2 cellular contexts compared by ENCODE assay signal in the genomic region with DNA sequence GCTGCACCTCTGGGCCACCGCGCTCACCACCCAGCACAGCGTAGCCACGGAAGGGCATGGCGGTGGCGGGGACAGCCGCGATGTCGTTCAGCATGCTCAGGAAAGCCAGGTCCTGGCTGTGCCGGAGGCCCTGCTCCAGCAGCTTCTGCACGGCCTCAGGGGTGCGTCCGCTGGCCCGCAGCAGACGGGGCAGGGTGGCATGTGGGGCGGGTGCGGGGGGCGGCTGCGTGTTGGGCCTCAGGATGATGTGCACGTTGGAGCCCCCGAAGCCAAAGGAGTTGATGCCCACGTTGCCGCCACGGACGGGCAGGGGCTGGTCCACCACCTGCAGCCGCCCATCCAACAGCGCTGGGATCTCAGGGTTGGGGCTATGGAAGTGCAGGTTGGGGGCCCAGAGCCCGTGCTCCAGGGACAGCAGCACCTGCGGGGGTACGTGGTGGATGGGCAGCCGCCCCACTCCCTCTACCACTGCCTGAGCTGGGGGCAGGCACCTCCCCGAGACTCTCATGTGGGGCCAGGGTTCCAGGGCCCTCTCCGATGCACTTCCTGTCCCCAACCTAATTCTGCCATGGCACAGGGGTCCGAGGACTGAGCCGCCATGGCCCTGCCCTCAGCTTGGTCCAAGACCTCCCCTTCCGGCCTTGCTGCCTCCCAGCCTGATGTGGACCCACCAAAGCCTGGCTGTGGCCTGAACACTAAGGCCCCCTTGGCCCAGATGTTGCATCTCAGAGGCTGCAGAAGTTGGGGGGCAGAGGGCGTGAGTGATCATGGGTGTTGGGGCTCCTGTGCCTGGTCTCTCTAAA.
A peak's percentile ranks its signal among the peaks of the same experiment; 100 is the strongest.
TF ChIP-seq lines count a peak whose summit lies in the region.

No MANE protein-coding gene starts in this region.

TF ChIP-seq in HEK293, 187 proteins besides CTCF, POLR2A, EP300 and RAD21:
- no peak for TF ChIP-seq ZNF239 (tag by site-specific recombination; IDR thresholded peaks at IDR 0.05)
- no peak for TF ChIP-seq ZNF830 (tag by site-specific recombination; IDR thresholded peaks at IDR 0.05; ENCODE audit: low read depth)
- peak; percentile 50 for TF ChIP-seq GLIS2 (tag by site-specific recombination; IDR thresholded peaks at IDR 0.05)
- no peak for TF ChIP-seq ZNF354C (tag by site-specific recombination; IDR thresholded peaks at IDR 0.05; ENCODE audit: borderline replicate concordance, low read depth)
- no peak for TF ChIP-seq ZNF623 (tag by site-specific recombination; IDR thresholded peaks at IDR 0.05)
- TF ChIP-seq, protein P1, sequence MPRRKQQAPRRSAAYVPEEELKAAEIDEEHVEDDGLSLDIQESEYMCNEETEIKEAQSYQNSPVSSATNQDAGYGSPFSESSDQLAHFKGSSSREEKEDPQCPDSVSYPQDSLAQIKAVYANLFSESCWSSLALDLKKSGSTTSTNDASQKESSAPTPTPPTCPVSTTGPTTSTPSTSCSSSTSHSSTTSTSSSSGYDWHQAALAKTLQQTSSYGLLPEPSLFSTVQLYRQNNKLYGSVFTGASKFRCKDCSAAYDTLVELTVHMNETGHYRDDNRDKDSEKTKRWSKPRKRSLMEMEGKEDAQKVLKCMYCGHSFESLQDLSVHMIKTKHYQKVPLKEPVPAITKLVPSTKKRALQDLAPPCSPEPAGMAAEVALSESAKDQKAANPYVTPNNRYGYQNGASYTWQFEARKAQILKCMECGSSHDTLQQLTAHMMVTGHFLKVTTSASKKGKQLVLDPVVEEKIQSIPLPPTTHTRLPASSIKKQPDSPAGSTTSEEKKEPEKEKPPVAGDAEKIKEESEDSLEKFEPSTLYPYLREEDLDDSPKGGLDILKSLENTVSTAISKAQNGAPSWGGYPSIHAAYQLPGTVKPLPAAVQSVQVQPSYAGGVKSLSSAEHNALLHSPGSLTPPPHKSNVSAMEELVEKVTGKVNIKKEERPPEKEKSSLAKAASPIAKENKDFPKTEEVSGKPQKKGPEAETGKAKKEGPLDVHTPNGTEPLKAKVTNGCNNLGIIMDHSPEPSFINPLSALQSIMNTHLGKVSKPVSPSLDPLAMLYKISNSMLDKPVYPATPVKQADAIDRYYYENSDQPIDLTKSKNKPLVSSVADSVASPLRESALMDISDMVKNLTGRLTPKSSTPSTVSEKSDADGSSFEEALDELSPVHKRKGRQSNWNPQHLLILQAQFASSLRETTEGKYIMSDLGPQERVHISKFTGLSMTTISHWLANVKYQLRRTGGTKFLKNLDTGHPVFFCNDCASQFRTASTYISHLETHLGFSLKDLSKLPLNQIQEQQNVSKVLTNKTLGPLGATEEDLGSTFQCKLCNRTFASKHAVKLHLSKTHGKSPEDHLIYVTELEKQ (tag by site-specific recombination; IDR thresholded peaks at IDR 0.05; ENCODE audit: borderline replicate concordance): no peak
- TF ChIP-seq ZNF394 (tag by site-specific recombination; IDR thresholded peaks at IDR 0.05; ENCODE audit: borderline replicate concordance): no peak
- TF ChIP-seq, protein P2, sequence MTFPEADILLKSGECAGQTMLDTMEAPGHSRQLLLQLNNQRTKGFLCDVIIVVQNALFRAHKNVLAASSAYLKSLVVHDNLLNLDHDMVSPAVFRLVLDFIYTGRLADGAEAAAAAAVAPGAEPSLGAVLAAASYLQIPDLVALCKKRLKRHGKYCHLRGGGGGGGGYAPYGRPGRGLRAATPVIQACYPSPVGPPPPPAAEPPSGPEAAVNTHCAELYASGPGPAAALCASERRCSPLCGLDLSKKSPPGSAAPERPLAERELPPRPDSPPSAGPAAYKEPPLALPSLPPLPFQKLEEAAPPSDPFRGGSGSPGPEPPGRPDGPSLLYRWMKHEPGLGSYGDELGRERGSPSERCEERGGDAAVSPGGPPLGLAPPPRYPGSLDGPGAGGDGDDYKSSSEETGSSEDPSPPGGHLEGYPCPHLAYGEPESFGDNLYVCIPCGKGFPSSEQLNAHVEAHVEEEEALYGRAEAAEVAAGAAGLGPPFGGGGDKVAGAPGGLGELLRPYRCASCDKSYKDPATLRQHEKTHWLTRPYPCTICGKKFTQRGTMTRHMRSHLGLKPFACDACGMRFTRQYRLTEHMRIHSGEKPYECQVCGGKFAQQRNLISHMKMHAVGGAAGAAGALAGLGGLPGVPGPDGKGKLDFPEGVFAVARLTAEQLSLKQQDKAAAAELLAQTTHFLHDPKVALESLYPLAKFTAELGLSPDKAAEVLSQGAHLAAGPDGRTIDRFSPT (tag by site-specific recombination; IDR thresholded peaks at IDR 0.05): peak; percentile 7; the same call in 1 of the 2 replicates
- TF ChIP-seq, protein P3, sequence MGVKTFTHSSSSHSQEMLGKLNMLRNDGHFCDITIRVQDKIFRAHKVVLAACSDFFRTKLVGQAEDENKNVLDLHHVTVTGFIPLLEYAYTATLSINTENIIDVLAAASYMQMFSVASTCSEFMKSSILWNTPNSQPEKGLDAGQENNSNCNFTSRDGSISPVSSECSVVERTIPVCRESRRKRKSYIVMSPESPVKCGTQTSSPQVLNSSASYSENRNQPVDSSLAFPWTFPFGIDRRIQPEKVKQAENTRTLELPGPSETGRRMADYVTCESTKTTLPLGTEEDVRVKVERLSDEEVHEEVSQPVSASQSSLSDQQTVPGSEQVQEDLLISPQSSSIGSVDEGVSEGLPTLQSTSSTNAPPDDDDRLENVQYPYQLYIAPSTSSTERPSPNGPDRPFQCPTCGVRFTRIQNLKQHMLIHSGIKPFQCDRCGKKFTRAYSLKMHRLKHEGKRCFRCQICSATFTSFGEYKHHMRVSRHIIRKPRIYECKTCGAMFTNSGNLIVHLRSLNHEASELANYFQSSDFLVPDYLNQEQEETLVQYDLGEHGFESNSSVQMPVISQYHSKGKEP (tag by site-specific recombination; IDR thresholded peaks at IDR 0.05): no peak
- TF ChIP-seq ZNF416 (tag by site-specific recombination; IDR thresholded peaks at IDR 0.05): no peak
- TF ChIP-seq, protein P4, sequence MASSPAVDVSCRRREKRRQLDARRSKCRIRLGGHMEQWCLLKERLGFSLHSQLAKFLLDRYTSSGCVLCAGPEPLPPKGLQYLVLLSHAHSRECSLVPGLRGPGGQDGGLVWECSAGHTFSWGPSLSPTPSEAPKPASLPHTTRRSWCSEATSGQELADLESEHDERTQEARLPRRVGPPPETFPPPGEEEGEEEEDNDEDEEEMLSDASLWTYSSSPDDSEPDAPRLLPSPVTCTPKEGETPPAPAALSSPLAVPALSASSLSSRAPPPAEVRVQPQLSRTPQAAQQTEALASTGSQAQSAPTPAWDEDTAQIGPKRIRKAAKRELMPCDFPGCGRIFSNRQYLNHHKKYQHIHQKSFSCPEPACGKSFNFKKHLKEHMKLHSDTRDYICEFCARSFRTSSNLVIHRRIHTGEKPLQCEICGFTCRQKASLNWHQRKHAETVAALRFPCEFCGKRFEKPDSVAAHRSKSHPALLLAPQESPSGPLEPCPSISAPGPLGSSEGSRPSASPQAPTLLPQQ (tag by site-specific recombination; IDR thresholded peaks at IDR 0.05): no peak
- TF ChIP-seq, protein P5, sequence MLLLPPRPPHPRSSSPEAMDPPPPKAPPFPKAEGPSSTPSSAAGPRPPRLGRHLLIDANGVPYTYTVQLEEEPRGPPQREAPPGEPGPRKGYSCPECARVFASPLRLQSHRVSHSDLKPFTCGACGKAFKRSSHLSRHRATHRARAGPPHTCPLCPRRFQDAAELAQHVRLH (tag by site-specific recombination; IDR thresholded peaks at IDR 0.05): no peak
- no peak for TF ChIP-seq ZEB2 (tag by site-specific recombination; IDR thresholded peaks at IDR 0.05)
- TF ChIP-seq ZFP69B (tag by site-specific recombination; IDR thresholded peaks at IDR 0.05): no peak
- no peak for TF ChIP-seq ZNF266 (tag by site-specific recombination; IDR thresholded peaks at IDR 0.05; ENCODE audit: low read depth)

TF ChIP-seq in GM12878, 131 proteins besides CTCF, POLR2A, EP300 and RAD21:
- TF ChIP-seq POLR2AphosphoS5 (IDR thresholded peaks at IDR 0.05; ENCODE audit: low read length) (peak; percentile 22; the same call in 1 of the 2 replicates), HDGF (IDR thresholded peaks at IDR 0.05) (no peak), NFXL1 (IDR thresholded peaks at IDR 0.05; ENCODE audit: borderline replicate concordance) (no peak), MTA2 (IDR thresholded peaks at IDR 0.05; ENCODE audit: low read depth) (no peak), TARDBP (IDR thresholded peaks at IDR 0.05; ENCODE audit: borderline replicate concordance) (no peak)
- TF ChIP-seq, protein P6, sequence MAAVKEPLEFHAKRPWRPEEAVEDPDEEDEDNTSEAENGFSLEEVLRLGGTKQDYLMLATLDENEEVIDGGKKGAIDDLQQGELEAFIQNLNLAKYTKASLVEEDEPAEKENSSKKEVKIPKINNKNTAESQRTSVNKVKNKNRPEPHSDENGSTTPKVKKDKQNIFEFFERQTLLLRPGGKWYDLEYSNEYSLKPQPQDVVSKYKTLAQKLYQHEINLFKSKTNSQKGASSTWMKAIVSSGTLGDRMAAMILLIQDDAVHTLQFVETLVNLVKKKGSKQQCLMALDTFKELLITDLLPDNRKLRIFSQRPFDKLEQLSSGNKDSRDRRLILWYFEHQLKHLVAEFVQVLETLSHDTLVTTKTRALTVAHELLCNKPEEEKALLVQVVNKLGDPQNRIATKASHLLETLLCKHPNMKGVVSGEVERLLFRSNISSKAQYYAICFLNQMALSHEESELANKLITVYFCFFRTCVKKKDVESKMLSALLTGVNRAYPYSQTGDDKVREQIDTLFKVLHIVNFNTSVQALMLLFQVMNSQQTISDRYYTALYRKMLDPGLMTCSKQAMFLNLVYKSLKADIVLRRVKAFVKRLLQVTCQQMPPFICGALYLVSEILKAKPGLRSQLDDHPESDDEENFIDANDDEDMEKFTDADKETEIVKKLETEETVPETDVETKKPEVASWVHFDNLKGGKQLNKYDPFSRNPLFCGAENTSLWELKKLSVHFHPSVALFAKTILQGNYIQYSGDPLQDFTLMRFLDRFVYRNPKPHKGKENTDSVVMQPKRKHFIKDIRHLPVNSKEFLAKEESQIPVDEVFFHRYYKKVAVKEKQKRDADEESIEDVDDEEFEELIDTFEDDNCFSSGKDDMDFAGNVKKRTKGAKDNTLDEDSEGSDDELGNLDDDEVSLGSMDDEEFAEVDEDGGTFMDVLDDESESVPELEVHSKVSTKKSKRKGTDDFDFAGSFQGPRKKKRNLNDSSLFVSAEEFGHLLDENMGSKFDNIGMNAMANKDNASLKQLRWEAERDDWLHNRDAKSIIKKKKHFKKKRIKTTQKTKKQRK (IDR thresholded peaks at IDR 0.05; ENCODE audit: low read depth, low read length): no peak
- TF ChIP-seq, protein P7, sequence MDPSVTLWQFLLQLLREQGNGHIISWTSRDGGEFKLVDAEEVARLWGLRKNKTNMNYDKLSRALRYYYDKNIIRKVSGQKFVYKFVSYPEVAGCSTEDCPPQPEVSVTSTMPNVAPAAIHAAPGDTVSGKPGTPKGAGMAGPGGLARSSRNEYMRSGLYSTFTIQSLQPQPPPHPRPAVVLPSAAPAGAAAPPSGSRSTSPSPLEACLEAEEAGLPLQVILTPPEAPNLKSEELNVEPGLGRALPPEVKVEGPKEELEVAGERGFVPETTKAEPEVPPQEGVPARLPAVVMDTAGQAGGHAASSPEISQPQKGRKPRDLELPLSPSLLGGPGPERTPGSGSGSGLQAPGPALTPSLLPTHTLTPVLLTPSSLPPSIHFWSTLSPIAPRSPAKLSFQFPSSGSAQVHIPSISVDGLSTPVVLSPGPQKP (IDR thresholded peaks at IDR 0.05; ENCODE audit: low read depth, low read length): no peak
